ENCODE assay signal across 8 cellular contexts in the genomic region with DNA sequence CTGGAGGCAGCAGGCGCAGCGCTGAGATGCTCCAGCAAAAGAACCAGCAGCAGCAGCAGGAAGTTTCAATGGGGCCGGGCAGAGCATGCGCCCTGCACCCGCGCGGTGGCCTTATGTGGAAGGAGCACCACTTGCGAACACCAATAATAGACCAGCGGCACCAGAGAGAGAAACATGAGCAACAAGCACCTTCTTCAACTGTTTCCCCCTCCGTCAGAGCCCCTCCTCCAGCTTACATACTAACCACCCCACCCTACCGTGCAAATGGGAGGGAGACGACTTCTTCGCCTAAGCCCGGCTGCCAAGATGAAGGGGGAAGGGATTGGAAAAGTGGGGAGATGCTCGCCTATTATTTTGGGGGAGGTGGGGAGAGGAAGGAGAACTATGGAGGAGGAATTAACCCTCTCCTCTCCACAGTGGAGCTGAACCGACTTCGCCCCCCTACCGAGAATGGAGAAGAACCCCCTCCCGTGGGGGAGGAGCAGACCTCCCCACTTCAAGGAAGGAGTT. TPM values are rescaled to one million over a fixed set of nuclear protein-coding genes. Genes with fewer than 3 reads are reported as not detected.
DNase-seq lines count a peak whose midpoint lies in the region; ATAC-seq and TF ChIP-seq lines count a peak whose summit lies in the region.

No MANE protein-coding gene starts in this region.

- peak overlapping the region; percentile 92 for H3K27ac ChIP-seq in HUES48 (ENCODE audit: low read depth, low read length)
- H3K27ac ChIP-seq in endodermal cell (ENCODE audit: low read depth, low read length) = peak overlapping the region; percentile 87
- peak overlapping the region; percentile 85 for H3K27ac ChIP-seq in mesodermal cell (ENCODE audit: low read depth, low read length, severe bottlenecking)

- H3K4me3 ChIP-seq in HUES48 (ENCODE audit: low read depth, low read length) (peak overlapping the region; percentile 90), endodermal cell (ENCODE audit: low read length) (peak overlapping the region; percentile 99), mesodermal cell (ENCODE audit: extremely low read depth, insufficient read depth, low read length, poor library complexity, severe bottlenecking) (peak overlapping the region; percentile 100)

- no peaks in the 10 kb centered on the region for H3K27me3 ChIP-seq in HUES48 (ENCODE audit: control insufficient read depth, insufficient read depth, low read length)
- no peaks in the 10 kb centered on the region for H3K27me3 ChIP-seq in endodermal cell (ENCODE audit: control insufficient read depth, insufficient read depth, low read length, poor library complexity, severe bottlenecking)

- DNase-seq in COR-L47 (lab: John Stamatoyannopoulos, UW) (peak; percentile 71), NOMO-1 treated with dmso at 0.1 percent for 144 hours (lab: John Stamatoyannopoulos, UW; ENCODE audit: unreplicated experiment) (peak; percentile 80), endodermal cell (peak; percentile 95)
- DNase-seq in activated CD8-positive, alpha-beta memory T cell treated with anti-CD3 and anti-CD28 coated beads, Interleukin-2, amount 50 U/mL, for 1 hour (ENCODE audit: extremely low read depth) = peak; percentile 67
- DNase-seq in stimulated activated CD8-positive, alpha-beta memory T cell treated with anti-CD3 and anti-CD28 coated beads, Interleukin-15, amount 100 ng/mL, for 1 hour (ENCODE audit: low read depth) = peak; percentile 61

- no peaks in the 10 kb centered on the region for H3K9me3 ChIP-seq in HUES48 (ENCODE audit: control insufficient read depth, insufficient read depth, low read length)
- peaks cover 11% of the 10 kb centered on the region for H3K9me3 ChIP-seq in endodermal cell (ENCODE audit: control insufficient read depth, low read length)
- H3K9me3 ChIP-seq in mesodermal cell (ENCODE audit: control insufficient read depth, low read length) = no peaks in the 10 kb centered on the region

- H3K36me3 Mint-ChIP-seq in endodermal cell (ENCODE audit: low read depth) = peaks cover 9% of the 10 kb centered on the region

- H3K36me3 ChIP-seq in HUES48 (ENCODE audit: control insufficient read depth, insufficient read depth, low read length) (no peaks in the 10 kb centered on the region), endodermal cell (ENCODE audit: control insufficient read depth, insufficient read depth, low read length) (no peaks in the 10 kb centered on the region), mesodermal cell (ENCODE audit: control insufficient read depth, insufficient read depth, low read length) (peaks cover 15% of the 10 kb centered on the region)

- H3K27ac Mint-ChIP-seq in endodermal cell = peak overlapping the region; percentile 95

- H3K9me3 Mint-ChIP-seq in endodermal cell = peaks cover 11% of the 10 kb centered on the region

- TF ChIP-seq CTCF in endodermal cell (conservative IDR thresholded peaks at IDR 0.05) = peak; percentile 42

- peaks cover 9% of the 10 kb centered on the region for H3K4me1 Mint-ChIP-seq in endodermal cell

- WGBS in endodermal cell (ENCODE audit: insufficient coverage in 1 of 2, insufficient read length in 1 of 2), 2 experiments = 1 to 13% methylated on average over 2 to 15 of the region's 19 CpGs
- WGBS in mesodermal cell (ENCODE audit: insufficient coverage in 2 of 2), 2 experiments = 0% methylated on average over 8 to 9 of the region's 19 CpGs

- ATAC-seq in GM21390 (IDR thresholded peaks at IDR 0.05; ENCODE audit: unreplicated experiment) = peak; percentile 54

- peak overlapping the region; percentile 86 for H3K4me3 Mint-ChIP-seq in endodermal cell

- peak overlapping the region; percentile 91 for H3K9ac ChIP-seq in HUES48 (ENCODE audit: low read depth, low read length)
- H3K9ac ChIP-seq in endodermal cell (ENCODE audit: extremely low read depth, low read length, poor library complexity, severe bottlenecking) = peak overlapping the region; percentile 69

- no peaks in the 10 kb centered on the region for H3K27me3 Mint-ChIP-seq in endodermal cell (ENCODE audit: insufficient read depth)

- peaks cover 3% of the 10 kb centered on the region; the same call in 1 of the 2 replicates for H3K4me1 ChIP-seq in HUES48 (ENCODE audit: control insufficient read depth, insufficient read depth, low read length)
- H3K4me1 ChIP-seq in endodermal cell (ENCODE audit: control insufficient read depth, insufficient read depth, low read length) = peaks cover 4% of the 10 kb centered on the region
- peaks cover 11% of the 10 kb centered on the region for H3K4me1 ChIP-seq in mesodermal cell (ENCODE audit: control insufficient read depth, insufficient read depth, low read length, poor library complexity, severe bottlenecking)

RNA-seq across cellular contexts. Expression of a gene that starts 1.1 kb away (rescaled TPM):
- 10 to 100 TPM; 69.3 to 71.0 TPM for total RNA-seq in endodermal cell
- 63.2 TPM for polyA plus RNA-seq in endodermal cell (2013, experiment 1 of 2)
- 57.3 TPM for polyA plus RNA-seq in endodermal cell (2013, experiment 2 of 2)
- 46.0 TPM for polyA plus RNA-seq in mesodermal cell (2013, experiment 1 of 2)
- 60.7 TPM for polyA plus RNA-seq in mesodermal cell (2013, experiment 2 of 2)

RNA-seq across cellular contexts. Expression of a gene that starts 1.5 kb away (rescaled TPM):
- total RNA-seq in endodermal cell = 10 to 100 TPM; 19.0 to 27.0 TPM
- 24.3 TPM for polyA plus RNA-seq in endodermal cell (2013, experiment 1 of 2)
- polyA plus RNA-seq in endodermal cell (2013, experiment 2 of 2) = 22.1 TPM
- 39.5 TPM for polyA plus RNA-seq in mesodermal cell (2013, experiment 1 of 2)
- 40.2 TPM for polyA plus RNA-seq in mesodermal cell (2013, experiment 2 of 2)

Comparison
In these comparisons a context has a peak if more than half of its experiments do, and no peak if none do; other contexts are left out.
1. Peak in every context shown above with its lines: DNase-seq, ATAC-seq, H3K4me3 ChIP-seq and H3K27ac ChIP-seq.